Comparison of ENCODE assay signal across 21 cellular contexts in genomic region chr5:81020478-81021167, GRCh38.
DNase-seq lines count a peak whose midpoint lies in the region; ATAC-seq, FAIRE-seq and TF ChIP-seq lines count a peak whose summit lies in the region.
"Had no signal": no experiment of that assay in that cellular context is flagged by ENCODE, and none has a peak within 500 bp of the region (broad histone marks: within the 10 kb centered on the region; RNA-seq: fewer than 3 reads in every experiment).

No MANE protein-coding gene starts in this region.

- H2BK120ac ChIP-seq in IMR-90 (ENCODE audit: low read depth, low read length) (peak overlapping the region; percentile 41), mesendoderm (ENCODE audit: low read depth, low read length) (no peak overlapping the region)

- 0% methylated on average over 1 of the region's 6 CpGs; no CpG with 5 or more reads in 1 of the 2 experiments for WGBS in IMR-90 (ENCODE audit: extremely low coverage in 2 of 2, insufficient read length in 1 of 2), 2 experiments
- no CpG with 5 or more reads among the region's 6 CpGs for WGBS in mesendoderm (ENCODE audit: extremely low coverage, insufficient coverage, low lambda C conversion rate)
- WGBS in heart right ventricle, 2 donors, result 74 to 77% methylated on average over 6 of the region's 6 CpGs

- H2BK20ac ChIP-seq in IMR-90 (ENCODE audit: low read depth, low read length), result peak overlapping the region; percentile 50; the same call in 1 of the 2 replicates

- H3K79me1 ChIP-seq in IMR-90 (ENCODE audit: low read depth in 1 of 2, low read length in 2 of 2) (peaks cover 21 to 83% of the 10 kb centered on the region in 2 experiments), mesendoderm (ENCODE audit: low read length) (no peaks in the 10 kb centered on the region)

- H2BK15ac ChIP-seq in IMR-90 (ENCODE audit: low read depth, low read length) (peak overlapping the region; percentile 47; the same call in 1 of the 3 replicates), mesendoderm (replicated peaks; ENCODE audit: low read depth) (no peak overlapping the region)

- peak overlapping the region; percentile 43 for H3K27ac Mint-ChIP-seq in CD4-positive, alpha-beta T cell
- H3K27ac Mint-ChIP-seq: activated CD8-positive, alpha-beta T cell treated with anti-CD3 and anti-CD28 coated beads, Interleukin-2, amount 10 ng/mL, durations not matched to agents 7 days and 5 days; activated naive CD4-positive, alpha-beta T cell treated with anti-CD3 and anti-CD28 coated beads, Interleukin-2, amount 10 ng/mL, durations not matched to agents 7 days and 5 days; GM23338; T-helper 2 cell treated with Interferon-gamma antibody and Interleukin-4, amounts not matched to agents 5 μg/mL and 100 μg/mL, for 36 hours had no signal

- H4K20me1 ChIP-seq in IMR-90 (ENCODE audit: insufficient read depth, low read length), result peaks cover 16% of the 10 kb centered on the region; the same call in 1 of the 2 replicates
- H4K20me1 ChIP-seq in OCI-LY7 (ENCODE audit: insufficient read depth, low read length), result no peaks in the 10 kb centered on the region; the same call in 1 of the 2 replicates

- H2BK5ac ChIP-seq in IMR-90 (ENCODE audit: low read depth, low read length, poor library complexity, severe bottlenecking) (no peak overlapping the region), mesendoderm (ENCODE audit: low read length) (no peak overlapping the region)

- in situ Hi-C loops in IMR-90 (cut with MboI; ENCODE audit: low sequenced_read_pairs), result no loop called here

- H3K4me3 ChIP-seq in IMR-90 (ENCODE audit: insufficient read depth, low read depth, low read length) (no peak overlapping the region), mesendoderm (ENCODE audit: low read length) (no peak overlapping the region), heart right ventricle (no peak overlapping the region), OCI-LY7 (ENCODE audit: low read depth, low read length, poor library complexity, severe bottlenecking) (no peak overlapping the region)
- H3K4me3 ChIP-seq: GM23338, SJSA1 had no signal

- no peaks in the 10 kb centered on the region for H3K9me2 ChIP-seq in OCI-LY7 (ENCODE audit: insufficient read depth, low read length)

- DNase-seq in CD4-positive, alpha-beta T cell, result no peak
- DNase-seq in IMR-90, result peak; percentile 45
- DNase-seq in amniotic epithelial cell (ENCODE audit: low read depth), result peak; percentile 17
- DNase-seq in mesendoderm, result peak; percentile 88
- no peak for DNase-seq in heart right ventricle
- no peak for DNase-seq in frontal cortex (ENCODE audit: low spot score in 2 of 2)
- no peak for DNase-seq in OCI-LY7 (ENCODE audit: low spot score)
- DNase-seq: activated CD4-positive, CD25-positive, alpha-beta regulatory T cell; activated CD8-positive, alpha-beta T cell treated with anti-CD3 and anti-CD28 coated beads, Interleukin-2, amount 10 ng/mL, durations not matched to agents 7 days and 5 days; activated naive CD4-positive, alpha-beta T cell treated with anti-CD3 and anti-CD28 coated beads, Interleukin-2, amount 10 ng/mL, durations not matched to agents 7 days and 5 days; activated T-cell treated with anti-CD3 and anti-CD28 coated beads, Interleukin-2, amount 50 U/mL, for 4 hours; DND-41; left colon; NCI-H1092 treated with DMSO at 0.1 percent for 48 hours; NCI-H510A treated with DMSO at 0.1 percent for 48 hours; retina had no signal

- no peak overlapping the region; the same call in 1 of the 2 replicates for H3K18ac ChIP-seq in IMR-90 (ENCODE audit: low read depth, low read length)
- no peak overlapping the region for H3K18ac ChIP-seq in mesendoderm (ENCODE audit: low read length)

- H3K23ac ChIP-seq in IMR-90 (ENCODE audit: low read depth, low read length) (peak overlapping the region; percentile 33), mesendoderm (ENCODE audit: low read length) (no peak overlapping the region)

- H3K56ac ChIP-seq in IMR-90 (ENCODE audit: extremely low read depth, insufficient read depth, low read length) (no peak overlapping the region), mesendoderm (ENCODE audit: low read length) (no peak overlapping the region)

- FAIRE-seq in frontal cortex (lab: Jason Lieb, UNC), result no peak

- dilution Hi-C loops in IMR-90 (cut with HindIII; ENCODE audit: low sequenced_read_pairs, unreplicated experiment), result no loop called here

- H4K91ac ChIP-seq in IMR-90 (ENCODE audit: insufficient read depth, low read depth, low read length), result peak overlapping the region; percentile 30; the same call in 1 of the 2 replicates

- no peak overlapping the region; a peak in 1 of 4 replicates for H4K8ac ChIP-seq in IMR-90 (ENCODE audit: low read depth in 2 of 2, low read length in 2 of 2)
- H4K8ac ChIP-seq in mesendoderm (ENCODE audit: low read depth, low read length), result no peak overlapping the region

- BruUV-seq in IMR-90 (replicated peaks; lab: Mats Ljungman, UMichigan), result no TSS peak
- no TSS peak for BruUV-seq in OCI-LY7 (replicated peaks; lab: Mats Ljungman, UMichigan)

- H2AK9ac ChIP-seq in IMR-90 (replicated peaks; ENCODE audit: low read depth, low read length, poor library complexity), result no peak overlapping the region

- no peaks in the 10 kb centered on the region for H3K9me3 ChIP-seq in CD4-positive, alpha-beta T cell (ENCODE audit: control insufficient read depth, low read length)
- H3K9me3 ChIP-seq in IMR-90 (ENCODE audit: control insufficient read depth, insufficient read depth, low read length), result no peaks in the 10 kb centered on the region
- no peaks in the 10 kb centered on the region for H3K9me3 ChIP-seq in heart right ventricle
- H3K9me3 ChIP-seq in OCI-LY7 (ENCODE audit: low read length), result no peaks in the 10 kb centered on the region
- H3K9me3 ChIP-seq: SJSA1 had no signal

- intact Hi-C loops in CD4-positive, alpha-beta T cell (cut with DNase I, micrococcal nuclease), result no loop called here
- intact Hi-C loops in IMR-90 (cut with micrococcal nuclease) (no loop called here), heart right ventricle (cut with DNase I) (no loop called here), OCI-LY7 (cut with micrococcal nuclease; ENCODE audit: unreplicated experiment) (no loop called here)

- no peak overlapping the region for H3K4me3 Mint-ChIP-seq in CD4-positive, alpha-beta T cell
- H3K4me3 Mint-ChIP-seq: activated CD8-positive, alpha-beta T cell treated with anti-CD3 and anti-CD28 coated beads, Interleukin-2, amount 10 ng/mL, durations not matched to agents 7 days and 5 days; activated naive CD4-positive, alpha-beta T cell treated with anti-CD3 and anti-CD28 coated beads, Interleukin-2, amount 10 ng/mL, durations not matched to agents 7 days and 5 days; activated T-cell treated with anti-CD3 and anti-CD28 coated beads, Interleukin-2, amount 50 U/mL, for 4 hours; GM23338; T-helper 2 cell treated with Interferon-gamma antibody and Interleukin-4, amounts not matched to agents 5 μg/mL and 100 μg/mL, for 36 hours had no signal

- H3K27ac ChIP-seq in CD4-positive, alpha-beta T cell (ENCODE audit: low read depth, low read length), result no peak overlapping the region
- no peak overlapping the region for H3K27ac ChIP-seq in IMR-90 (ENCODE audit: insufficient read depth, low read length)
- H3K27ac ChIP-seq in mesendoderm (ENCODE audit: low read depth, low read length), result no peak overlapping the region
- no peak overlapping the region for H3K27ac ChIP-seq in heart right ventricle
- no peak overlapping the region for H3K27ac ChIP-seq in OCI-LY7 (ENCODE audit: low read depth, low read length, poor library complexity, severe bottlenecking)
- H3K27ac ChIP-seq: epithelial cell of prostate, SJSA1 had no signal

- no peaks in the 10 kb centered on the region for H3K36me3 Mint-ChIP-seq in CD4-positive, alpha-beta T cell (ENCODE audit: low read depth)
- H3K36me3 Mint-ChIP-seq: activated naive CD4-positive, alpha-beta T cell treated with anti-CD3 and anti-CD28 coated beads, Interleukin-2, amount 10 ng/mL, durations not matched to agents 7 days and 5 days had no signal

- no peak for TF ChIP-seq RAD21 in IMR-90 (IDR thresholded peaks at IDR 0.05; ENCODE audit: low read length)

- H3K9me1 ChIP-seq in IMR-90 (ENCODE audit: insufficient read depth, low read length), result peaks cover 29% of the 10 kb centered on the region

- ATAC-seq in CD4-positive, alpha-beta T cell (ENCODE audit: poor library complexity), result no peak
- ATAC-seq in IMR-90 (ENCODE audit: low read depth) (peak; percentile 52), heart right ventricle (no peak), HG02623 (IDR thresholded peaks at IDR 0.05; ENCODE audit: unreplicated experiment) (no peak)
- ATAC-seq: activated CD8-positive, alpha-beta T cell treated with anti-CD3 and anti-CD28 coated beads, Interleukin-2, amount 10 ng/mL, durations not matched to agents 7 days and 5 days; activated T-cell treated with anti-CD3 and anti-CD28 coated beads, Interleukin-2, amount 50 U/mL, for 4 hours; GM23338; left colon had no signal

- no peaks in the 10 kb centered on the region for H3K27me3 ChIP-seq in CD4-positive, alpha-beta T cell (ENCODE audit: control insufficient read depth, insufficient read depth, low read length)
- H3K27me3 ChIP-seq in IMR-90 (ENCODE audit: control insufficient read depth, insufficient read depth, low read length) (no peaks in the 10 kb centered on the region), mesendoderm (ENCODE audit: insufficient read depth, low read length, poor library complexity) (no peaks in the 10 kb centered on the region), heart right ventricle (peaks cover 0 to 3% (median 0%) of the 10 kb centered on the region in 7 donors)
- H3K27me3 ChIP-seq: SJSA1 had no signal

- no peaks in the 10 kb centered on the region for H3K9me3 Mint-ChIP-seq in CD4-positive, alpha-beta T cell
- H3K9me3 Mint-ChIP-seq: activated naive CD4-positive, alpha-beta T cell treated with anti-CD3 and anti-CD28 coated beads, Interleukin-2, amount 10 ng/mL, durations not matched to agents 7 days and 5 days; GM23338; T-helper 2 cell treated with Interferon-gamma antibody and Interleukin-4, amounts not matched to agents 5 μg/mL and 100 μg/mL, for 36 hours had no signal

- H2AFZ ChIP-seq in IMR-90 (replicated peaks; ENCODE audit: low read length, poor library complexity), result peak overlapping the region; percentile 49
- H2AFZ ChIP-seq in OCI-LY7 (ENCODE audit: low read length), result no peak overlapping the region
- H2AFZ ChIP-seq: GM23338 had no signal

- H4K5ac ChIP-seq in IMR-90 (ENCODE audit: low read depth, low read length), result no peak overlapping the region
- no peak overlapping the region for H4K5ac ChIP-seq in mesendoderm (ENCODE audit: low read length)

- POLR2A ChIA-PET in CD4-positive, alpha-beta T cell (lab: Charles Lee), result interaction anchor here (1.1 to 1.2 kb wide), 2 partner anchors 14 to 61 kb away, joined by 3 to 4 read pairs; partner anchors contain the start of gene RASGRF2
- POLR2A ChIA-PET in IMR-90 (lab: Charles Lee; ENCODE audit: unreplicated experiment), result no interaction called here
- POLR2A ChIA-PET in OCI-LY7 (lab: Charles Lee), result no interaction called here

- H3K36me3 ChIP-seq in IMR-90 (ENCODE audit: control insufficient read depth, insufficient read depth, low read length) (no peaks in the 10 kb centered on the region), mesendoderm (ENCODE audit: control insufficient read depth, insufficient read depth, low read length) (no peaks in the 10 kb centered on the region), heart right ventricle (no peaks in the 10 kb centered on the region), OCI-LY7 (ENCODE audit: insufficient read depth, low read length) (no peaks in the 10 kb centered on the region)
- H3K36me3 ChIP-seq: SJSA1 had no signal

- H3K79me2 ChIP-seq in mesendoderm (ENCODE audit: control insufficient read depth, insufficient read depth, low read length) (no peaks in the 10 kb centered on the region), OCI-LY7 (ENCODE audit: insufficient read depth, low read depth, low read length) (no peaks in the 10 kb centered on the region)

- peak overlapping the region; percentile 61 for H3K14ac ChIP-seq in IMR-90 (replicated peaks; ENCODE audit: low read depth, low read length)

- H3K9ac ChIP-seq in IMR-90 (ENCODE audit: low read depth, low read length), result no peak overlapping the region
- H3K9ac ChIP-seq in mesendoderm (ENCODE audit: low read length), result no peak overlapping the region

- H3K4me1 Mint-ChIP-seq in CD4-positive, alpha-beta T cell (ENCODE audit: low read depth), result peaks cover 97% of the 10 kb centered on the region

- no peaks in the 10 kb centered on the region for H3K27me3 Mint-ChIP-seq in CD4-positive, alpha-beta T cell
- H3K27me3 Mint-ChIP-seq: activated naive CD4-positive, alpha-beta T cell treated with anti-CD3 and anti-CD28 coated beads, Interleukin-2, amount 10 ng/mL, durations not matched to agents 7 days and 5 days had no signal

- no peak for TF ChIP-seq POLR2A in IMR-90 (IDR thresholded peaks at IDR 0.05; ENCODE audit: low read depth, low read length)

- CTCF ChIA-PET in CD4-positive, alpha-beta T cell (lab: Charles Lee), result no interaction called here
- CTCF ChIA-PET in IMR-90 (lab: Yijun Ruan, JAX) (interaction anchor here (0.6 kb wide), 1 partner anchor 91 kb away, joined by 3 read pairs; no protein-coding TSS in a partner anchor), OCI-LY7 (lab: Charles Lee; ENCODE audit: unreplicated experiment) (no interaction called here)

- H2AK5ac ChIP-seq in IMR-90 (ENCODE audit: low read depth, low read length) (peak overlapping the region; percentile 46; the same call in 1 of the 2 replicates), mesendoderm (ENCODE audit: low read length) (no peak overlapping the region)

- H3K4ac ChIP-seq in IMR-90 (ENCODE audit: low read depth, low read length) (peak overlapping the region; percentile 54), mesendoderm (ENCODE audit: low read depth, low read length) (no peak overlapping the region)

- H3K4me2 ChIP-seq in IMR-90 (ENCODE audit: low read depth, low read length) (no peak overlapping the region), mesendoderm (ENCODE audit: low read length) (no peak overlapping the region), OCI-LY7 (ENCODE audit: low read length) (no peak overlapping the region)
- H3K4me2 ChIP-seq: GM23338 had no signal

- TF ChIP-seq CTCF in CD4-positive, alpha-beta T cell (IDR thresholded peaks at IDR 0.05), result no peak
- TF ChIP-seq CTCF in IMR-90 (conservative IDR thresholded peaks at IDR 0.05; ENCODE audit: low read depth, low read length) (no peak), heart right ventricle (IDR thresholded peaks at IDR 0.05) (no peak), OCI-LY7 (conservative IDR thresholded peaks at IDR 0.05; ENCODE audit: low read length) (no peak)

- H3K4me1 ChIP-seq in IMR-90 (ENCODE audit: control insufficient read depth, insufficient read depth, low read length) (peaks cover 14% of the 10 kb centered on the region), mesendoderm (ENCODE audit: control insufficient read depth, low read depth, low read length) (no peaks in the 10 kb centered on the region), heart right ventricle (peaks cover 0 to 34% (median 0%) of the 10 kb centered on the region in 9 donors), OCI-LY7 (ENCODE audit: insufficient read depth, low read length, poor library complexity, severe bottlenecking) (no peaks in the 10 kb centered on the region)

Comparison
In these comparisons a context has a peak if more than half of its experiments do, and no peak if none do; other contexts are left out.
1. DNase-seq: peak in IMR-90 (single experiment), amniotic epithelial cell (single experiment) and mesendoderm (single experiment); none in CD4-positive, alpha-beta T cell (0 of 10), heart right ventricle (0 of 2), frontal cortex (0 of 2) and OCI-LY7 (single experiment).